ENCODE assay signal across 24 cellular contexts in the genomic region with DNA sequence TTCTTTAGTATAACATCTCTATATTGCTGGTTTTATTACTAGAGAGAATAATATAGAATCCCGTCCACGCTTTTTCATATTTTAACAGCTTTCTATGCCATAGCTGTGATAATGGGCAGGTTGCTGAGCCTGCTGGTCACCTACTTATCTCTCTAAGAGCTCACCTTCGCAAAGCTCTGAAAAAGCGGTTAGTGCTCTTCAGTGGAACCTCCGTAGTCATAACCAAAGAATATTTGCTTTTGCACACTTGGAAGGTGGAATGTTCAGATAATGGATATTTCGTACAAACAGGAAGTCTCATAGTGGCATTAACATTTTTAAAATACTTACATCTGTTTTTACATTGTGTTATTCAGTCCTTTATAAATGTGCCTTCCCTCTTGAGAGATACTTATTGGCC.
"Had no signal": no experiment of that assay in that cellular context is flagged by ENCODE, and none has a peak within 500 bp of the region (broad histone marks: within the 10 kb centered on the region; RNA-seq: fewer than 3 reads in every experiment).

No MANE protein-coding gene starts in this region.

- H3K9ac ChIP-seq: parathyroid adenoma had no signal

- H3K27me3 ChIP-seq: ovary, right lobe of liver, sigmoid colon, suprapubic skin, testis, transverse colon, upper lobe of right lung, uterus had no signal

- H2AFZ ChIP-seq: parathyroid adenoma had no signal

- H3K27ac ChIP-seq: ovary, parathyroid adenoma, psoas muscle, right lobe of liver, sigmoid colon, suprapubic skin, testis, tibial artery, transverse colon, upper lobe of right lung, uterus had no signal

- H3K4me3 ChIP-seq: ovary, psoas muscle, right lobe of liver, sigmoid colon, suprapubic skin, tibial artery, transverse colon, upper lobe of right lung, uterus had no signal

- H3K36me3 ChIP-seq: ovary, right lobe of liver, sigmoid colon, suprapubic skin, tibial artery, transverse colon, upper lobe of right lung, uterus had no signal

- ATAC-seq: naive thymus-derived CD8-positive, alpha-beta T cell; psoas muscle; right cardiac atrium; stimulated activated naive CD8-positive, alpha-beta T cell treated with anti-CD3 and anti-CD28 coated beads, Interleukin-15, amount 100 ng/mL, for 72 hours; stimulated activated naive CD8-positive, alpha-beta T cell treated with anti-CD3 and anti-CD28 coated beads, Interleukin-15, Interleukin-2, amounts not matched to agents 100 U/mL and 50 U/mL, for 24 hours had no signal

- H3K9me3 ChIP-seq: ovary, psoas muscle, right lobe of liver, sigmoid colon, suprapubic skin, testis, tibial artery, transverse colon, upper lobe of right lung, uterus had no signal

- DNase-seq: naive thymus-derived CD8-positive, alpha-beta T cell; nephron progenitor cell; occipital lobe; ovary; psoas muscle; right cardiac atrium; right lobe of liver; sigmoid colon; small intestine; stimulated activated CD4-positive, alpha-beta T cell treated with anti-CD3 and anti-CD28 coated beads, Interleukin-15, amount 100 ng/mL, for 24 hours; stimulated activated CD4-positive, alpha-beta T cell treated with anti-CD3 and anti-CD28 coated beads, Interleukin-4, amount 100 ng/mL, for 1 hour; stimulated activated CD4-positive, alpha-beta T cell treated with anti-CD3 and anti-CD28 coated beads, Interleukin-4, amount 100 ng/mL, for 4 hours; stimulated activated CD8-positive, alpha-beta memory T cell treated with anti-CD3 and anti-CD28 coated beads, Interleukin-4, amount 100 ng/mL, for 48 hours; stimulated activated naive CD4-positive, alpha-beta T cell; stimulated activated naive CD8-positive, alpha-beta T cell treated with anti-CD3 and anti-CD28 coated beads, Interleukin-15, amount 100 ng/mL, for 72 hours; stimulated activated naive CD8-positive, alpha-beta T cell treated with anti-CD3 and anti-CD28 coated beads, Interleukin-15, Interleukin-2, amounts not matched to agents 100 U/mL and 50 U/mL, for 24 hours; substantia nigra; testis; tibial artery; transverse colon; upper lobe of right lung; uterus had no signal

- H3K4me1 ChIP-seq: parathyroid adenoma, right lobe of liver, sigmoid colon, testis, tibial artery, upper lobe of right lung, uterus had no signal
